ENCODE assay signal across 17 cellular contexts in the genomic region with DNA sequence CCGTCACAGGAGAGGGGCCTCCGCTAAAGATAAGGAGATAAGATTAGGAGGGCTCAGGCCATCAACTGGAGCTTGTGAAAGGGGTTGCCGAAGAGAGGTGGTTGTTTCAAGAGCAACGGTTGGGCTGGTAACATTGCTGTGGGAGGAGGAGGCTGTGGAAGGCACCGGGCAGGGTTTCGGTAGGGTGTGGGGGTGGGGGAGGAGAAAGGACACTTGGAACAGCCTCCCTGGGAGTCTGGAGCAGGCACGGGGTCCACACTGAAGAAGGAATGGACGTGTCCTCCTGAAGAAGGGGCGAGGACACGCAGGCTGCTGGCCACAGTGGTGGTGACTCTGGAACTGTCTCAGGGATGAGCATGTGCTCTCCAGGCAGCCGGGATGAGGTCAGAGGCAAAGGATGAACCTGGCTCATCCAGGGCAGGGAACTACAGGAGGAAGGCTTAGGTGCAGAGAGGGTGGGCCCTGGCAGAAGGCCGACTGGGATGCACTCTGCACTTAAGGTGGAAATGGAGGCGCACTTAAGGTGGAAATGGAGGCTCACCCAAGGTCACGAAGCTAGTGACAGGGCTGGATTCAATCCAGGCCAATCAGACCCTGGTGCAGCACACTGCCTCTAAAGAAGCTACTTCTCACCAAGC. TPM values are rescaled to one million over a fixed set of nuclear protein-coding genes. Genes with fewer than 3 reads are reported as not detected.
"Had no signal": no experiment of that assay in that cellular context is flagged by ENCODE, and none has a peak within 500 bp of the region (broad histone marks: within the 10 kb centered on the region; RNA-seq: fewer than 3 reads in every experiment).

No MANE protein-coding gene starts in this region.

- H3K9ac ChIP-seq: neural progenitor cell had no signal

- H3K4me2 ChIP-seq: neural progenitor cell had no signal

- DNase-seq: activated CD4-positive, alpha-beta T cell treated with anti-CD3 and anti-CD28 coated beads for 48 hours; activated naive CD4-positive, alpha-beta T cell treated with Interleukin-2 at 50 U/mL for 16 hours; caudate nucleus; colonic mucosa; pancreas; stimulated activated CD4-positive, alpha-beta T cell treated with anti-CD3 and anti-CD28 coated beads, Interleukin-15, amount 100 ng/mL, for 24 hours; stimulated activated CD4-positive, alpha-beta T cell treated with anti-CD3 and anti-CD28 coated beads, Interleukin-4, amount 100 ng/mL, for 24 hours; stimulated activated naive CD8-positive, alpha-beta T cell treated with anti-CD3 and anti-CD28 coated beads, Interleukin-15, amount 100 ng/mL, for 72 hours; testis had no signal

- H3K9me3 ChIP-seq: colonic mucosa, gastroesophageal sphincter, pancreas, testis had no signal

- H3K4me1 Mint-ChIP-seq: neural progenitor cell; stimulated activated naive CD8-positive, alpha-beta T cell treated with anti-CD3 and anti-CD28 coated beads, Interleukin-15, amount 100 ng/mL, for 72 hours had no signal

- H3K9me3 Mint-ChIP-seq: mesothelial cell of epicardium; neural progenitor cell; stimulated activated naive CD8-positive, alpha-beta T cell treated with anti-CD3 and anti-CD28 coated beads, Interleukin-15, amount 100 ng/mL, for 72 hours had no signal

- H3K27ac ChIP-seq: colonic mucosa, gastroesophageal sphincter, neural progenitor cell, pancreas, testis had no signal

- H3K4me3 ChIP-seq: colonic mucosa, gastroesophageal sphincter, neural progenitor cell, pancreas, testis had no signal

- ATAC-seq: gastroesophageal sphincter, pancreas had no signal

- H3K27me3 ChIP-seq: colonic mucosa, pancreas, testis had no signal

- H3K36me3 Mint-ChIP-seq: mesothelial cell of epicardium, neural progenitor cell had no signal

- H3K4me1 ChIP-seq: colonic mucosa, neural progenitor cell, pancreas, testis had no signal

- H3K4me3 Mint-ChIP-seq: mesothelial cell of epicardium; neural progenitor cell; stimulated activated naive CD8-positive, alpha-beta T cell treated with anti-CD3 and anti-CD28 coated beads, Interleukin-15, amount 100 ng/mL, for 72 hours had no signal

- H3K36me3 ChIP-seq: colonic mucosa, gastroesophageal sphincter, neural progenitor cell, pancreas had no signal

- H3K27ac Mint-ChIP-seq: mesothelial cell of epicardium; neural progenitor cell; stimulated activated naive CD8-positive, alpha-beta T cell treated with anti-CD3 and anti-CD28 coated beads, Interleukin-15, amount 100 ng/mL, for 72 hours had no signal

- H2AFZ ChIP-seq: neural progenitor cell had no signal

RNA-seq across cellular contexts. Expression of gene EPX, which starts 1.1 kb away (rescaled TPM):
- total RNA-seq: colonic mucosa, endothelial cell of umbilical vein, fibroblast of lung, gastroesophageal sphincter, kidney epithelial cell, mesothelial cell of epicardium, pancreas, testis, ureter had no signal

RNA-seq across cellular contexts. Expression of gene OR4D2, which starts 24.6 kb away (rescaled TPM):
- total RNA-seq: colonic mucosa, endothelial cell of umbilical vein, fibroblast of lung, gastroesophageal sphincter, kidney epithelial cell, liver, mesothelial cell of epicardium, pancreas, testis, ureter had no signal

RNA-seq across cellular contexts. Expression of gene OR4D1, which starts 43.2 kb away (rescaled TPM):
- total RNA-seq: colonic mucosa, endothelial cell of umbilical vein, fibroblast of lung, gastroesophageal sphincter, kidney epithelial cell, mesothelial cell of epicardium, pancreas, ureter had no signal

RNA-seq across cellular contexts. Expression of gene LPO, which starts 47.0 kb away (rescaled TPM):
- total RNA-seq: colonic mucosa, endothelial cell of umbilical vein, fibroblast of lung, liver, pancreas, ureter had no signal
